In genomic region chr5:77645158-77645994, GRCh38 we compare ENCODE assay signal across 8 cellular contexts. TPM values are rescaled to one million over a fixed set of nuclear protein-coding genes. Genes with fewer than 3 reads are reported as not detected.
A peak's percentile ranks its signal among the peaks of the same experiment; 100 is the strongest.
DNase-seq lines count a peak whose midpoint lies in the region; ATAC-seq, FAIRE-seq and TF ChIP-seq lines count a peak whose summit lies in the region.

No MANE protein-coding gene starts in this region.

- no peaks in the 10 kb centered on the region for H3K79me1 ChIP-seq in H1 (ENCODE audit: low read depth, low read length)

- no peak overlapping the region for H3K23ac ChIP-seq in H1 (ENCODE audit: insufficient read length)

- no peak overlapping the region; the same call in 1 of the 2 replicates for H3K18ac ChIP-seq in H1 (ENCODE audit: extremely low read depth, low read length)

- H2BK5ac ChIP-seq in H1 (ENCODE audit: low read depth, low read length) = no peak overlapping the region

- no peak overlapping the region for H2AFZ ChIP-seq in H1 (ENCODE audit: low read length)

- WGBS in H1 (ENCODE audit: extremely low coverage in 1 of 2, insufficient coverage in 1 of 2, insufficient read length in 1 of 2, insufficient replicate concordance in 2 of 2, low coverage in 1 of 2, low lambda C conversion rate in 2 of 2, missing lambda C conversion rate in 1 of 2), 2 experiments = 3% methylated on average over 44 of the region's 80 CpGs; no CpG with 5 or more reads in 1 of the 2 experiments

- H3K4ac ChIP-seq in H1 (replicated peaks; ENCODE audit: insufficient read length, low read depth, low read length) = no peak overlapping the region

- TF ChIP-seq CTCF in H1 (IDR thresholded peaks at IDR 0.05; ENCODE audit: control extremely low read depth in 1 of 3, insufficient read depth in 1 of 3, low read depth in 1 of 3, low read length in 3 of 3) (peak; percentile 49 to 55 (median 51)), nephron (IDR thresholded peaks at IDR 0.05; ENCODE audit: unreplicated experiment in 3 of 3) (peak; percentile 42 to 51 (median 45))

- H3K27ac Mint-ChIP-seq in T-helper 2 cell treated with Interferon-gamma antibody and Interleukin-4, amounts not matched to agents 5 μg/mL and 100 μg/mL, for 36 hours = no peak overlapping the region
- H3K27ac Mint-ChIP-seq in nephron = no peak overlapping the region

- peaks cover 1% of the 10 kb centered on the region for H3K36me3 Mint-ChIP-seq in T-helper 2 cell treated with Interferon-gamma antibody and Interleukin-4, amounts not matched to agents 5 μg/mL and 100 μg/mL, for 36 hours (ENCODE audit: low read depth)
- no peaks in the 10 kb centered on the region for H3K36me3 Mint-ChIP-seq in nephron (ENCODE audit: low read depth)

- H2BK20ac ChIP-seq in H1 (ENCODE audit: low read length) = no peak overlapping the region

- FAIRE-seq in H1 (lab: Jason Lieb, UNC) = no peak

- peaks cover 63 to 84% (median 84%) of the 10 kb centered on the region in 4 experiments for H3K27me3 ChIP-seq in H1 (replicated peaks in 1 of 4; ENCODE audit: control insufficient read depth in 3 of 4, extremely low read depth in 1 of 4, insufficient read depth in 3 of 4, low read length in 3 of 4)

- no peaks in the 10 kb centered on the region for H3K9me3 ChIP-seq in H1 (ENCODE audit: insufficient read depth in 2 of 2, low read depth in 1 of 2, low read length in 1 of 2)

- no peak overlapping the region for H3K27ac ChIP-seq in H1 (ENCODE audit: low read depth, low read length)

- POLR2A ChIA-PET in H1 (lab: Charles Lee; ENCODE audit: partially characterized antibody) = no interaction called here

- H4K91ac ChIP-seq in H1 (replicated peaks; ENCODE audit: insufficient read length, low read length) = no peak overlapping the region

- no peaks in the 10 kb centered on the region for H3K36me3 ChIP-seq in H1 (ENCODE audit: control insufficient read depth in 2 of 4, insufficient read depth in 4 of 4, low read length in 3 of 4)

- CTCF ChIA-PET in H1 (lab: Charles Lee; ENCODE audit: partially characterized antibody) = interaction anchor here (0.7 to 1.7 kb wide), 9 partner anchors 13 to 204 kb away, joined by 3 to 5 read pairs (median 3); no protein-coding TSS in a partner anchor

- peaks cover 90% of the 10 kb centered on the region for H3K27me3 Mint-ChIP-seq in T-helper 2 cell treated with Interferon-gamma antibody and Interleukin-4, amounts not matched to agents 5 μg/mL and 100 μg/mL, for 36 hours (ENCODE audit: low read depth)
- peaks cover 100% of the 10 kb centered on the region for H3K27me3 Mint-ChIP-seq in nephron (ENCODE audit: low read depth)

- no peak overlapping the region for H2BK12ac ChIP-seq in H1 (ENCODE audit: low read depth, low read length)

- peaks cover 5% of the 10 kb centered on the region for H3K23me2 ChIP-seq in H1 (ENCODE audit: low read depth, low read length)

- H3K4me2 ChIP-seq in H1 (ENCODE audit: insufficient read depth in 1 of 2, low read depth in 2 of 2, low read length in 2 of 2) = peak overlapping the region; percentile 62 to 87

- DNase-seq in EH (ENCODE audit: low read depth) = peak; percentile 29
- peak; percentile 41 for DNase-seq in T-helper 2 cell treated with Interferon-gamma antibody and Interleukin-4, amounts not matched to agents 5 μg/mL and 100 μg/mL, for 36 hours (ENCODE audit: low spot score)
- DNase-seq in H1 (ENCODE audit: low read depth in 1 of 2, low spot score in 2 of 2) = peak in 1 of 2 experiments; percentile 77
- no peak for DNase-seq in NCI-H446 treated with DMSO at 0.1 percent for 48 hours (lab: John Stamatoyannopoulos, UW)
- no peak for DNase-seq in effector CD4-positive, alpha-beta T cell

- peak; percentile 21 to 66; a peak in 3 of 4 replicates for TF ChIP-seq RAD21 in H1 (IDR thresholded peaks at IDR 0.05 in 1 of 2, conservative IDR thresholded peaks at IDR 0.05 in 1 of 2; ENCODE audit: low read depth in 2 of 2, low read length in 2 of 2)

- no peak overlapping the region for H3K9ac ChIP-seq in H1 (replicated peaks in 1 of 4; ENCODE audit: extremely low read depth in 1 of 4, low read depth in 3 of 4, low read length in 3 of 4)

- H3K14ac ChIP-seq in H1 (ENCODE audit: insufficient read length) = no peak overlapping the region

- no peaks in the 10 kb centered on the region for H3K79me2 ChIP-seq in H1 (ENCODE audit: control insufficient read depth in 1 of 2, insufficient read depth in 2 of 2, low read length in 2 of 2)

- TF ChIP-seq POLR2A in H1 (IDR thresholded peaks at IDR 0.05; ENCODE audit: control extremely low read depth in 1 of 2, low read depth in 2 of 2, low read length in 2 of 2) = no peak

- H4K8ac ChIP-seq in H1 (ENCODE audit: extremely low read depth, insufficient read depth, low read length) = no peak overlapping the region

- no peak overlapping the region for H2BK120ac ChIP-seq in H1 (replicated peaks; ENCODE audit: low read depth, low read length)

- peaks cover 11 to 19% of the 10 kb centered on the region in 2 experiments for H4K20me1 ChIP-seq in H1 (replicated peaks in 1 of 2; ENCODE audit: control insufficient read depth in 1 of 2, insufficient read depth in 2 of 2, low read length in 2 of 2)

- no peak overlapping the region for H4K5ac ChIP-seq in H1 (ENCODE audit: insufficient read length, low read depth, low read length)

- no peak overlapping the region for H3K56ac ChIP-seq in H1 (replicated peaks; ENCODE audit: insufficient read length, low read depth, low read length)

- H3K4me3 Mint-ChIP-seq in T-helper 2 cell treated with Interferon-gamma antibody and Interleukin-4, amounts not matched to agents 5 μg/mL and 100 μg/mL, for 36 hours = peak overlapping the region; percentile 61
- peak overlapping the region; percentile 33 to 56 (median 39) for H3K4me3 Mint-ChIP-seq in nephron

- ATAC-seq in HG02610 (IDR thresholded peaks at IDR 0.05; ENCODE audit: unreplicated experiment) = peak; percentile 70
- no peak for ATAC-seq in GM18861 (IDR thresholded peaks at IDR 0.05; ENCODE audit: unreplicated experiment)

- H3K4me1 Mint-ChIP-seq in T-helper 2 cell treated with Interferon-gamma antibody and Interleukin-4, amounts not matched to agents 5 μg/mL and 100 μg/mL, for 36 hours (ENCODE audit: low read depth) = peaks cover 13% of the 10 kb centered on the region
- H3K4me1 Mint-ChIP-seq in nephron = peaks cover 29% of the 10 kb centered on the region

- no peak overlapping the region for H2BK15ac ChIP-seq in H1 (ENCODE audit: low read length)

- peaks cover 3 to 12% (median 6%) of the 10 kb centered on the region in 4 experiments for H3K4me1 ChIP-seq in H1 (replicated peaks in 1 of 4; ENCODE audit: control insufficient read depth in 3 of 4, insufficient read depth in 4 of 4, low read length in 3 of 4)

- no peaks in the 10 kb centered on the region for H3K9me3 Mint-ChIP-seq in T-helper 2 cell treated with Interferon-gamma antibody and Interleukin-4, amounts not matched to agents 5 μg/mL and 100 μg/mL, for 36 hours
- no peaks in the 10 kb centered on the region for H3K9me3 Mint-ChIP-seq in nephron

- no peak for TF ChIP-seq EP300 in H1 (IDR thresholded peaks at IDR 0.05; ENCODE audit: borderline replicate concordance in 1 of 2, low read depth in 2 of 2, low read length in 2 of 2)

- peak overlapping the region in 3 of 4 experiments; percentile 26 to 60 (median 36); a peak in 4 of 8 replicates for H3K4me3 ChIP-seq in H1 (ENCODE audit: extremely low read depth in 1 of 4, insufficient read depth in 2 of 4, low read depth in 3 of 4, low read length in 4 of 4)

- no peak overlapping the region for H2AK5ac ChIP-seq in H1 (ENCODE audit: low read depth, low read length)

TF ChIP-seq in H1, 55 proteins besides CTCF, POLR2A, EP300 and RAD21:
- no peak for TF ChIP-seq TBP (IDR thresholded peaks at IDR 0.05; ENCODE audit: low read depth, low read length)
- peak; percentile 53 for TF ChIP-seq EZH2 (IDR thresholded peaks at IDR 0.05; ENCODE audit: low read depth, low read length, severe bottlenecking)
- TF ChIP-seq SUZ12 (IDR thresholded peaks at IDR 0.05; ENCODE audit: low read length) = peak; percentile 58

RNA-seq across cellular contexts. Expression of gene OTP, which starts 6.9 kb away (rescaled TPM):
- not detected in 2 replicates for total RNA-seq in H1 (2021; fragmentation: NEBNext Ultra II Directional; extraction: Animal tissue kit (Norgen Biotek cat#: 25700))
- polyA plus RNA-seq in H1 (2011; rRNA removed) = not detected in 2 replicates
- not detected for polyA plus RNA-seq in H1 (2011; cell fraction: cytosol; rRNA removed)
- not detected for polyA plus RNA-seq in H1 (2011; cell fraction: nucleus; rRNA removed)
- polyA plus RNA-seq in H1 (2012, experiment 1 of 2) = not detected in 4 replicates
- not detected for polyA plus RNA-seq in H1 (2012, experiment 2 of 2)
- polyA plus RNA-seq in H1 (2013, experiment 1 of 2) = 0.02 TPM
- 0.02 TPM for polyA plus RNA-seq in H1 (2013, experiment 2 of 2)
- not detected in 2 replicates for polyA minus RNA-seq in H1 (2011; rRNA and poly(A)+ RNA removed)
- polyA minus RNA-seq in H1 (2011; cell fraction: cytosol; rRNA and poly(A)+ RNA removed) = not detected
- polyA minus RNA-seq in H1 (2011; cell fraction: nucleus; rRNA and poly(A)+ RNA removed) = not detected

Comparison
In these comparisons a context has a peak if more than half of its experiments do, and no peak if none do; other contexts are left out.
1. DNase-seq: peak in EH (single experiment) and T-helper 2 cell treated with Interferon-gamma antibody and Interleukin-4, amounts not matched to agents 5 μg/mL and 100 μg/mL, for 36 hours (single experiment); none in NCI-H446 treated with DMSO at 0.1 percent for 48 hours (single experiment) and effector CD4-positive, alpha-beta T cell (single experiment).